In the genomic region with DNA sequence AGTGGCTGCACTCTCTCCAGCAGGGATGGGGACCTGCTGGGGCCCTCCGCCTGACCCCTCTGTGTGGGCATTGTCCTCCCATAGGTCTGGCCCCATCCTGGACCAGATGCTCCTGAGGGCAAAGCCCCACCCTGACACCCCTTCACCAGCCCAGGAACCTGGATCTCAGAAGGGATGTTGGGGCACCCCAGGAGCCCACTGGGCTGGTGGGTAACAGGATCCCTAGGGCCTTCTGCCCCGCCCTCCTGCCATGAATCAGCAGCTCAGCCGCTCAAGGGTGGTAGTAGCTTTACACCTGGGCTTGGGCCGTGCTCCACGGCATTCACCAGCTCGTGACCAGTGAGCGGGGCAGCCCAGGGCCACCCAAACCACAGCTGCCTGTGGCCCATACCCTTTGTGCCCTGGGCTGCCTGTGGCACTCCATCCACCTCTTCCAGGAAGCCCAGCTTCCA, we compare ENCODE assay signal across 9 cellular contexts. TPM values are rescaled to one million over a fixed set of nuclear protein-coding genes. Genes with fewer than 3 reads are reported as not detected.
DNase-seq lines count a peak whose midpoint lies in the region; ATAC-seq lines count a peak whose summit lies in the region.
"Had no signal": no experiment of that assay in that cellular context is flagged by ENCODE, and none has a peak within 500 bp of the region (broad histone marks: within the 10 kb centered on the region; RNA-seq: fewer than 3 reads in every experiment).

No MANE protein-coding gene starts in this region.

- no peak for ATAC-seq in GM19035 (IDR thresholded peaks at IDR 0.05; ENCODE audit: unreplicated experiment)
- ATAC-seq in GM18502 (IDR thresholded peaks at IDR 0.05; ENCODE audit: poor library complexity, unreplicated experiment) = no peak
- ATAC-seq: Right ventricle myocardium inferior had no signal

- H3K36me3 ChIP-seq in SJCRH30 = no peaks in the 10 kb centered on the region

- peaks cover 17% of the 10 kb centered on the region for H3K4me1 ChIP-seq in SJCRH30

- no peak overlapping the region for H3K27ac ChIP-seq in SJCRH30

- no peaks in the 10 kb centered on the region for H3K9me3 ChIP-seq in SJCRH30 (replicated peaks)

- no peaks in the 10 kb centered on the region for H3K27me3 ChIP-seq in SJCRH30

- in situ Hi-C loops in ACHN (cut with HindIII; ENCODE audit: low pct_ligation_motif_present, low pct_unique_long_range_greater_than_20kb, low sequenced_read_pairs) = no loop called here

- peak overlapping the region; percentile 87 for H3K4me3 ChIP-seq in SJCRH30

- peak; percentile 40 for DNase-seq in ACHN
- peak; percentile 53 for DNase-seq in ELR (ENCODE audit: low read depth)
- peak; percentile 46 to 66 for DNase-seq in SJCRH30
- DNase-seq in glomerular visceral epithelial cell (ENCODE audit: extremely low spot score) = peak; percentile 50
- DNase-seq in stimulated activated naive CD4-positive, alpha-beta T cell treated with Interleukin-2 at 50 U/mL for 16 hours (lab: John Stamatoyannopoulos, UW) = no peak
- DNase-seq in NCI-H146 treated with DMSO at 0.1 percent for 48 hours (lab: John Stamatoyannopoulos, UW; ENCODE audit: unreplicated experiment) = no peak

RNA-seq across cellular contexts. Expression of a gene that starts 1.0 kb away (rescaled TPM):
- 52.0 and 54.0 TPM in 2 replicates for total RNA-seq in SJCRH30 (2014; rRNA removed; shearing (Covaris generic))

RNA-seq across cellular contexts. Expression of a gene that starts 7.7 kb away (rescaled TPM):
- 3.2 and 4.2 TPM in 2 replicates for total RNA-seq in SJCRH30 (2014; rRNA removed; shearing (Covaris generic))

RNA-seq across cellular contexts. Expression of a gene that starts 11.4 kb away (rescaled TPM):
- 11.2 and 21.4 TPM in 2 replicates for total RNA-seq in SJCRH30 (2014; rRNA removed; shearing (Covaris generic))

RNA-seq across cellular contexts. Expression of a gene that starts 17.7 kb away (rescaled TPM):
- total RNA-seq in SJCRH30 (2014; rRNA removed; shearing (Covaris generic)) = 27.8 and 40.2 TPM in 2 replicates

RNA-seq across cellular contexts. Expression of a gene that starts 45.0 kb away (rescaled TPM):
- total RNA-seq in SJCRH30 (2014; rRNA removed; shearing (Covaris generic)) = 104 and 109 TPM in 2 replicates

Comparison
In these comparisons a context has a peak if more than half of its experiments do, and no peak if none do; other contexts are left out.
1. DNase-seq: peak in ACHN (single experiment), ELR (single experiment), SJCRH30 (2 of 2) and glomerular visceral epithelial cell (single experiment); none in stimulated activated naive CD4-positive, alpha-beta T cell treated with Interleukin-2 at 50 U/mL for 16 hours (single experiment) and NCI-H146 treated with DMSO at 0.1 percent for 48 hours (single experiment).